In the genomic region with DNA sequence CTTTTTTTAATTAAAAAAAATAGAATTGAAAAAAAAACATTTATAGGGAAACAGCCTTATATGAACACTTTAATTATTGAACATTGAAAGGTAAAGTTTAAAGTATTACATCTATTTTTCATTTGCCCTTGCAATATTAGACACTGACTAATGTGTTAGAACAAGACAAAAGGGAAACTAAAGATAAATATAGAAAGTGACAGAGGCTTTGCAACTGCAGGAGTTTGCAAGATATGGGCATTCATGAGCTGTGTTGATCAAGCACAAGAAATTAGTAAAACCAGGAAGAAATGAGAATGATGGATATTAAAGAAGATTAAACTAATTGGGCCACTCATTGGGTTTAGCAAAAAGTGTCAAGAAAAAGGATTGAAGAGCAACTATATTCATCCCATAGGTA, we compare ENCODE assay signal across 3 cellular contexts.
"Had no signal": no experiment of that assay in that cellular context is flagged by ENCODE, and none has a peak within 500 bp of the region (broad histone marks: within the 10 kb centered on the region; RNA-seq: fewer than 3 reads in every experiment).

No MANE protein-coding gene starts in this region.

- DNase-seq: GDM1, GF-D8 had no signal

- ATAC-seq: GM12878 had no signal

- H3K4me3 ChIP-seq: GM12878 had no signal
